9 cellular contexts compared by ENCODE assay signal in genomic region chr6:40308533-40309306, GRCh38.
DNase-seq lines count a peak whose midpoint lies in the region; ATAC-seq and TF ChIP-seq lines count a peak whose summit lies in the region.
"Had no signal": no experiment of that assay in that cellular context is flagged by ENCODE, and none has a peak within 500 bp of the region (broad histone marks: within the 10 kb centered on the region; RNA-seq: fewer than 3 reads in every experiment).

No MANE protein-coding gene starts in this region.

- no peak for ATAC-seq in HG02759 (IDR thresholded peaks at IDR 0.05; ENCODE audit: unreplicated experiment)

- no peak overlapping the region for H3K27ac ChIP-seq in cardiac muscle cell

- intact Hi-C loops in Caco-2 (cut with micrococcal nuclease; ENCODE audit: unreplicated experiment), result loop anchor here (1.0 to 5.0 kb wide), 3 partner anchors 327 to 961 kb away; no protein-coding TSS in a partner anchor

- BruUV-seq in Caco-2 (replicated peaks; lab: Mats Ljungman, UMichigan), result no TSS peak

- H3K27ac Mint-ChIP-seq in Caco-2 (ENCODE audit: unreplicated experiment), result no peak overlapping the region
- H3K27ac Mint-ChIP-seq: T-helper 1 cell treated with Interleukin-12 subunit alpha and Interleukin-12 subunit beta and Interleukin-4 antibody, amounts not matched to agents 30 μg/mL and 1 μg/mL, for 36 hours had no signal

- H3K4me1 ChIP-seq in Caco-2 (no peaks in the 10 kb centered on the region), cardiac muscle cell (ENCODE audit: low read depth) (no peaks in the 10 kb centered on the region)

- H3K27me3 ChIP-seq in Caco-2 (replicated peaks; ENCODE audit: control insufficient read depth, insufficient read depth, low read length) (no peaks in the 10 kb centered on the region; the same call in 1 of the 2 replicates), cardiac muscle cell (no peaks in the 10 kb centered on the region)

- no peaks in the 10 kb centered on the region for H3K4me1 Mint-ChIP-seq in Caco-2 (ENCODE audit: low read depth, unreplicated experiment)

- no peaks in the 10 kb centered on the region for H3K36me3 Mint-ChIP-seq in Caco-2 (ENCODE audit: insufficient read depth, unreplicated experiment)

- CTCF ChIA-PET in Caco-2 (lab: Charles Lee), result interaction anchor here (1.0 kb wide), 1 partner anchor 443 kb away, joined by 3 read pairs; no protein-coding TSS in a partner anchor

- no peak overlapping the region for H3K4me3 ChIP-seq in Caco-2 (ENCODE audit: low read depth, low read length)
- H3K4me3 ChIP-seq in cardiac muscle cell, result no peak overlapping the region

- H3K4me3 Mint-ChIP-seq in Caco-2 (ENCODE audit: unreplicated experiment), result no peak overlapping the region
- H3K4me3 Mint-ChIP-seq: T-helper 1 cell treated with Interleukin-12 subunit alpha and Interleukin-12 subunit beta and Interleukin-4 antibody, amounts not matched to agents 30 μg/mL and 1 μg/mL, for 36 hours had no signal

- H3K9me3 ChIP-seq in Caco-2 (no peaks in the 10 kb centered on the region), cardiac muscle cell (ENCODE audit: low read depth) (no peaks in the 10 kb centered on the region)

- peak; percentile 83 to 88 for TF ChIP-seq CTCF in Caco-2 (IDR thresholded peaks at IDR 0.05; ENCODE audit: insufficient read depth in 1 of 2, low read depth in 1 of 2, low read length in 1 of 2, severe bottlenecking in 1 of 2, unreplicated experiment in 1 of 2)
- TF ChIP-seq CTCF in cardiac muscle cell (IDR thresholded peaks at IDR 0.05; ENCODE audit: low read depth, low read length), result peak; percentile 91

- H3K9me3 Mint-ChIP-seq in Caco-2 (ENCODE audit: unreplicated experiment), result no peaks in the 10 kb centered on the region
- H3K9me3 Mint-ChIP-seq: T-helper 1 cell treated with Interleukin-12 subunit alpha and Interleukin-12 subunit beta and Interleukin-4 antibody, amounts not matched to agents 30 μg/mL and 1 μg/mL, for 36 hours had no signal

- peaks cover 25% of the 10 kb centered on the region for H3K27me3 Mint-ChIP-seq in Caco-2 (ENCODE audit: insufficient read depth, unreplicated experiment)

- POLR2A ChIA-PET in Caco-2 (lab: Charles Lee), result no interaction called here

- H3K36me3 ChIP-seq in Caco-2 (ENCODE audit: control insufficient read depth, insufficient read depth, low read length), result no peaks in the 10 kb centered on the region
- H3K36me3 ChIP-seq in cardiac muscle cell, result no peaks in the 10 kb centered on the region

- DNase-seq in Caco-2 (peak; percentile 65 to 80), HK-2 (ENCODE audit: unreplicated experiment) (peak; percentile 38), RPMI7951 (ENCODE audit: low read depth) (peak; percentile 33), cardiac muscle cell (ENCODE audit: low read depth in 1 of 2, low spot score in 1 of 2) (peak; percentile 69 to 85), renal cortical epithelial cell (ENCODE audit: low read depth) (peak; percentile 11), MV-4-11 (lab: John Stamatoyannopoulos, UW) (no peak)
- peak; percentile 53 for DNase-seq in activated naive CD4-positive, alpha-beta T cell treated with anti-CD3 and anti-CD28 coated beads, Interleukin-2, amount 50 U/mL, for 16 hours
